19 cellular contexts compared by ENCODE assay signal in genomic region chr7:110857106-110857505, GRCh38.
DNase-seq lines count a peak whose midpoint lies in the region; ATAC-seq, FAIRE-seq and TF ChIP-seq lines count a peak whose summit lies in the region.
"Had no signal": no experiment of that assay in that cellular context is flagged by ENCODE, and none has a peak within 500 bp of the region (broad histone marks: within the 10 kb centered on the region; RNA-seq: fewer than 3 reads in every experiment).

No MANE protein-coding gene starts in this region.

- TF ChIP-seq CTCF in HepG2 (CRISPR knock-in tag; IDR thresholded peaks at IDR 0.05) (no peak), right lobe of liver (IDR thresholded peaks at IDR 0.05) (no peak), H1 (IDR thresholded peaks at IDR 0.05; ENCODE audit: control extremely low read depth in 1 of 3, insufficient read depth in 1 of 3, low read depth in 1 of 3, low read length in 3 of 3) (no peak), lower lobe of right lung (IDR thresholded peaks at IDR 0.05) (no peak), hepatocyte (IDR thresholded peaks at IDR 0.05; ENCODE audit: poor library complexity) (no peak)

- no peaks in the 10 kb centered on the region for H3K79me1 ChIP-seq in H1 (ENCODE audit: low read depth, low read length)

- H4K8ac ChIP-seq in H1 (ENCODE audit: extremely low read depth, insufficient read depth, low read length) = no peak overlapping the region

- no peaks in the 10 kb centered on the region for H3K9me2 ChIP-seq in hepatocyte (replicated peaks; ENCODE audit: insufficient read depth)

- POLR2A ChIA-PET in HepG2 (lab: Yijun Ruan, JAX) (no interaction called here), H1 (lab: Charles Lee; ENCODE audit: partially characterized antibody) (no interaction called here)

- ATAC-seq in HepG2 (no peak), right lobe of liver (no peak), lower lobe of right lung (no peak)
- ATAC-seq: CD8-positive, alpha-beta T cell had no signal

- H3K4me1 ChIP-seq in HepG2 (ENCODE audit: insufficient read depth, low read length) (no peaks in the 10 kb centered on the region), right lobe of liver (no peaks in the 10 kb centered on the region), HUES64 (ENCODE audit: insufficient read depth, low read length) (peaks cover 16% of the 10 kb centered on the region), H1 (replicated peaks in 1 of 4; ENCODE audit: control insufficient read depth in 3 of 4, insufficient read depth in 4 of 4, low read length in 3 of 4) (peaks cover 0 to 14% (median 4%) of the 10 kb centered on the region in 4 experiments; a peak in 4 of 7 replicates), lower lobe of right lung (no peaks in the 10 kb centered on the region), hepatocyte (ENCODE audit: insufficient read depth) (no peaks in the 10 kb centered on the region)
- H3K4me1 ChIP-seq: BLaER1, Caco-2 had no signal

- no peaks in the 10 kb centered on the region for H4K20me1 ChIP-seq in HepG2 (ENCODE audit: insufficient read depth, low read length)
- H4K20me1 ChIP-seq in H1 (replicated peaks in 1 of 2; ENCODE audit: control insufficient read depth in 1 of 2, insufficient read depth in 2 of 2, low read length in 2 of 2) = no peaks in the 10 kb centered on the region
- H4K20me1 ChIP-seq in hepatocyte (ENCODE audit: insufficient read depth, poor library complexity, severe bottlenecking) = no peaks in the 10 kb centered on the region
- H4K20me1 ChIP-seq: BLaER1 had no signal

- peak overlapping the region; percentile 72; the same call in 1 of the 2 replicates for H2BK12ac ChIP-seq in H1 (ENCODE audit: low read depth, low read length)

- no peak overlapping the region for H4K5ac ChIP-seq in H1 (ENCODE audit: insufficient read length, low read depth, low read length)

- no peak for TF ChIP-seq POLR2A in HepG2 (IDR thresholded peaks at IDR 0.05; ENCODE audit: insufficient read depth in 1 of 2, low read depth in 2 of 2, low read length in 2 of 2)
- TF ChIP-seq POLR2A in right lobe of liver (IDR thresholded peaks at IDR 0.05) = no peak
- TF ChIP-seq POLR2A in H1 (IDR thresholded peaks at IDR 0.05; ENCODE audit: control extremely low read depth in 1 of 2, low read depth in 2 of 2, low read length in 2 of 2) = no peak

- no peaks in the 10 kb centered on the region for H3K23me2 ChIP-seq in H1 (ENCODE audit: low read depth, low read length)

- in situ Hi-C loops in HepG2 (cut with HindIII; ENCODE audit: extremely low pct_ligation_motif_present, low pct_unique_long_range_greater_than_20kb) = no loop called here

- no peak overlapping the region for H2BK120ac ChIP-seq in H1 (replicated peaks; ENCODE audit: low read depth, low read length)

- H3K9me3 ChIP-seq in HepG2 (ENCODE audit: low read length) (no peaks in the 10 kb centered on the region), right lobe of liver (no peaks in the 10 kb centered on the region), HUES64 (ENCODE audit: insufficient read depth, low read depth, low read length) (no peaks in the 10 kb centered on the region), H1 (ENCODE audit: insufficient read depth in 2 of 2, low read depth in 1 of 2, low read length in 1 of 2) (no peaks in the 10 kb centered on the region), lower lobe of right lung (no peaks in the 10 kb centered on the region), hepatocyte (ENCODE audit: low read depth) (no peaks in the 10 kb centered on the region)
- H3K9me3 ChIP-seq: BLaER1, Caco-2 had no signal

- H4K91ac ChIP-seq in H1 (replicated peaks; ENCODE audit: insufficient read length, low read length) = no peak overlapping the region

- H3K79me2 ChIP-seq in HepG2 (ENCODE audit: insufficient read depth, low read length) (no peaks in the 10 kb centered on the region), H1 (ENCODE audit: control insufficient read depth in 1 of 2, insufficient read depth in 2 of 2, low read length in 2 of 2) (no peaks in the 10 kb centered on the region), hepatocyte (no peaks in the 10 kb centered on the region)

- H3K18ac ChIP-seq in H1 (ENCODE audit: extremely low read depth, low read length) = no peak overlapping the region

- DNase-seq in HepG2 (ENCODE audit: low spot score) (no peak), right lobe of liver (no peak), H1 (ENCODE audit: low read depth in 1 of 2, low spot score in 2 of 2) (no peak), lower lobe of right lung (no peak), hepatocyte (ENCODE audit: low spot score) (no peak)
- no peak for DNase-seq in activated CD4-positive, CD25-positive, alpha-beta regulatory T cell (lab: John Stamatoyannopoulos, UW)
- DNase-seq: Caco-2; CD4-positive, CD25-positive, alpha-beta regulatory T cell; CD8-positive, alpha-beta T cell; DMS153; DND-41; HCEC 1CT had no signal

- H3K9ac ChIP-seq in HepG2 (ENCODE audit: insufficient read depth, low read depth, low read length) (no peak overlapping the region), HUES64 (ENCODE audit: low read depth, low read length) (no peak overlapping the region), H1 (replicated peaks in 1 of 4; ENCODE audit: extremely low read depth in 1 of 4, low read depth in 3 of 4, low read length in 3 of 4) (no peak overlapping the region)
- H3K9ac ChIP-seq: BLaER1 had no signal

- no peak overlapping the region for H3K23ac ChIP-seq in H1 (ENCODE audit: insufficient read length)

- no peak overlapping the region for H3K4ac ChIP-seq in H1 (replicated peaks; ENCODE audit: insufficient read length, low read depth, low read length)

- no peak overlapping the region for H3K56ac ChIP-seq in H1 (replicated peaks; ENCODE audit: insufficient read length, low read depth, low read length)

- H2BK5ac ChIP-seq in H1 (ENCODE audit: low read depth, low read length) = peak overlapping the region; percentile 67

- H3K27ac ChIP-seq in HepG2 (ENCODE audit: extremely low read length, insufficient read depth, low read length) (no peak overlapping the region), right lobe of liver (no peak overlapping the region), HUES64 (ENCODE audit: low read depth, low read length) (peak overlapping the region; percentile 55), H1 (ENCODE audit: low read depth, low read length) (no peak overlapping the region), lower lobe of right lung (no peak overlapping the region), hepatocyte (no peak overlapping the region)
- H3K27ac ChIP-seq: 22Rv1, BLaER1, C4-2B had no signal

- TF ChIP-seq RAD21 in HepG2 (CRISPR knock-in tag; IDR thresholded peaks at IDR 0.05) = no peak
- TF ChIP-seq RAD21 in H1 (IDR thresholded peaks at IDR 0.05 in 1 of 2, conservative IDR thresholded peaks at IDR 0.05 in 1 of 2; ENCODE audit: low read depth in 2 of 2, low read length in 2 of 2) = no peak

- no peak overlapping the region for H2BK20ac ChIP-seq in H1 (ENCODE audit: low read length)

- no peak overlapping the region for H3K4me3 ChIP-seq in HepG2 (replicated peaks in 1 of 3; ENCODE audit: insufficient read depth in 1 of 3, low read depth in 2 of 3, low read length in 3 of 3)
- no peak overlapping the region for H3K4me3 ChIP-seq in right lobe of liver
- no peak overlapping the region for H3K4me3 ChIP-seq in HUES64 (ENCODE audit: low read length)
- no peak overlapping the region; a peak in 1 of 8 replicates for H3K4me3 ChIP-seq in H1 (ENCODE audit: extremely low read depth in 1 of 4, insufficient read depth in 2 of 4, low read depth in 3 of 4, low read length in 4 of 4)
- no peak overlapping the region for H3K4me3 ChIP-seq in lower lobe of right lung
- H3K4me3 ChIP-seq in hepatocyte = no peak overlapping the region
- H3K4me3 ChIP-seq: BLaER1 had no signal

- no peak overlapping the region for H3K14ac ChIP-seq in H1 (ENCODE audit: insufficient read length)

- H2BK15ac ChIP-seq in H1 (ENCODE audit: low read length) = no peak overlapping the region

- H2AFZ ChIP-seq in HepG2 (ENCODE audit: low read length) (no peak overlapping the region), H1 (ENCODE audit: low read length) (no peak overlapping the region), hepatocyte (no peak overlapping the region)

- H3K36me3 ChIP-seq in HepG2 (replicated peaks in 1 of 2; ENCODE audit: control insufficient read depth in 1 of 2, insufficient read depth in 2 of 2, low read length in 2 of 2) (no peaks in the 10 kb centered on the region), right lobe of liver (no peaks in the 10 kb centered on the region), HUES64 (ENCODE audit: insufficient read depth, low read length) (no peaks in the 10 kb centered on the region), H1 (ENCODE audit: control insufficient read depth in 2 of 4, insufficient read depth in 4 of 4, low read length in 3 of 4) (no peaks in the 10 kb centered on the region), lower lobe of right lung (no peaks in the 10 kb centered on the region), hepatocyte (replicated peaks; ENCODE audit: insufficient read depth, low read depth) (no peaks in the 10 kb centered on the region)
- H3K36me3 ChIP-seq: BLaER1 had no signal

- no peak overlapping the region; the same call in 1 of the 2 replicates for H2AK5ac ChIP-seq in H1 (ENCODE audit: low read depth, low read length)

- TF ChIP-seq EP300 in HepG2 (IDR thresholded peaks at IDR 0.05; ENCODE audit: low read depth in 2 of 2, low read length in 2 of 2) = no peak
- TF ChIP-seq EP300 in HepG2 (CRISPR knock-in tag; IDR thresholded peaks at IDR 0.05; ENCODE audit: borderline replicate concordance) = no peak
- TF ChIP-seq EP300 in H1 (IDR thresholded peaks at IDR 0.05; ENCODE audit: borderline replicate concordance in 1 of 2, low read depth in 2 of 2, low read length in 2 of 2) = no peak

- BruUV-seq in HepG2 (replicated peaks; lab: Mats Ljungman, UMichigan) = no TSS peak

- H3K27me3 ChIP-seq in HepG2 (ENCODE audit: control insufficient read depth in 1 of 2, insufficient read depth in 2 of 2, low read length in 2 of 2) (no peaks in the 10 kb centered on the region), right lobe of liver (no peaks in the 10 kb centered on the region), HUES64 (ENCODE audit: insufficient read depth, low read length) (no peaks in the 10 kb centered on the region), H1 (replicated peaks in 1 of 4; ENCODE audit: control insufficient read depth in 3 of 4, extremely low read depth in 1 of 4, insufficient read depth in 3 of 4, low read length in 3 of 4) (no peaks in the 10 kb centered on the region), lower lobe of right lung (ENCODE audit: low read depth) (no peaks in the 10 kb centered on the region), hepatocyte (no peaks in the 10 kb centered on the region)
- H3K27me3 ChIP-seq: BLaER1 had no signal

- intact Hi-C loops in HepG2 (cut with micrococcal nuclease; ENCODE audit: unreplicated experiment) = no loop called here
- intact Hi-C loops in right lobe of liver (cut with DNase I) = no loop called here
- intact Hi-C loops in lower lobe of right lung (cut with DNase I) = no loop called here

- H3K4me2 ChIP-seq in HepG2 (ENCODE audit: low read depth, low read length) (no peak overlapping the region), H1 (ENCODE audit: insufficient read depth in 1 of 2, low read depth in 2 of 2, low read length in 2 of 2) (peak overlapping the region in 1 of 2 experiments; percentile 44; a peak in 1 of 4 replicates), hepatocyte (no peak overlapping the region)
- H3K4me2 ChIP-seq: BLaER1 had no signal

- no peak for FAIRE-seq in HepG2 (lab: Jason Lieb, UNC)
- no peak for FAIRE-seq in H1 (lab: Jason Lieb, UNC)
- FAIRE-seq: A204.1, G401.6, GM12892 had no signal

- CTCF ChIA-PET in HepG2 (lab: Yijun Ruan, JAX; ENCODE audit: low intra/inter-chr PET ratio, low total read pairs) = no interaction called here
- CTCF ChIA-PET in H1 (lab: Charles Lee; ENCODE audit: partially characterized antibody) = no interaction called here
